ENCODE assay signal across 1 cellular context in genomic region chr10:77907900-77908717, GRCh38.
TF ChIP-seq lines count a peak whose summit lies in the region.

No MANE protein-coding gene starts in this region.

TF ChIP-seq in H1, 55 proteins besides CTCF, POLR2A, EP300 and RAD21 (continued from another document):
- no peak for TF ChIP-seq ZNF274 (IDR thresholded peaks at IDR 0.05; ENCODE audit: borderline replicate concordance, extremely low read depth, low read length)
- TF ChIP-seq USF2 (IDR thresholded peaks at IDR 0.05; ENCODE audit: low read length): no peak
- TF ChIP-seq EGR1 (IDR thresholded peaks at IDR 0.05; ENCODE audit: borderline replicate concordance, low read depth, low read length): no peak
- TF ChIP-seq SP2 (IDR thresholded peaks at IDR 0.05; ENCODE audit: low read length): no peak
- TF ChIP-seq HDAC6 (IDR thresholded peaks at IDR 0.05; ENCODE audit: low read depth, low read length): no peak
